ENCODE assay signal across 22 cellular contexts in the genomic region with DNA sequence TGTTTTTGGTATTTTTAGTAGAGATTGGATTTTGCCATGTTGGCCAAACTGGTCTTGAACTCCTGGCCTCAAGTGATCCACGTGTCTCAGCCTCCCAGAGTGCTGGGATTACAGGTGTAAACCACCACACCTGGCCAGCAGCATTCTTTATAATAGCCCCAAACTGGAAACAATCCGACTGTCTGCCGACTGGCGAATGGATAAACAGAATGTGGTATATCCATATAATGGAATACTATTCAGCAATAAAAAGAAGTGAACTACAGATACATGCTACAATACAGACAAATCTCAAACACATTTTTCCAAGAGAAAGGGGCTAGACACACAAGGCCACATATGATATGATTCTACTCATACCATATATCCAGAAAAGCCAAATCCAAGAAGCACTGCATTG.
"Had no signal": no experiment of that assay in that cellular context is flagged by ENCODE, and none has a peak within 500 bp of the region (broad histone marks: within the 10 kb centered on the region; RNA-seq: fewer than 3 reads in every experiment).

No MANE protein-coding gene starts in this region.

- H3K27ac ChIP-seq: coronary artery, dorsolateral prefrontal cortex, epithelial cell of prostate, esophagus squamous epithelium, gastrocnemius medialis, heart right ventricle, left lung, lower lobe of right lung had no signal

- ATAC-seq: esophagus mucosa, gastrocnemius medialis, heart right ventricle, left cardiac atrium, left lung, left ventricle myocardium superior, lower lobe of right lung had no signal

- H3K36me3 ChIP-seq: esophagus squamous epithelium, gastrocnemius medialis, heart right ventricle, left lung, lower lobe of right lung had no signal

- H3K4me3 ChIP-seq: coronary artery, dorsolateral prefrontal cortex, esophagus squamous epithelium, gastrocnemius medialis, heart right ventricle, left lung, lower lobe of right lung had no signal

- DNase-seq: dermis blood vessel endothelial cell; dorsolateral prefrontal cortex; effector CD4-positive, alpha-beta T cell; effector memory CD4-positive, alpha-beta T cell; erythroblast; esophagus squamous epithelium; foreskin fibroblast; foreskin melanocyte; gastrocnemius medialis; glutamatergic neuron; head of caudate nucleus; heart right ventricle; hippocampal formation; left cardiac atrium; left lung; left ventricle myocardium superior; lower lobe of right lung; mesenchymal stem cell; midbrain had no signal

- H3K27me3 ChIP-seq: dorsolateral prefrontal cortex had no signal

- H3K9me3 ChIP-seq: gastrocnemius medialis had no signal

- H3K4me1 ChIP-seq: gastrocnemius medialis, left lung, lower lobe of right lung had no signal
